Comparison of ENCODE assay signal across 17 cellular contexts in the genomic region with DNA sequence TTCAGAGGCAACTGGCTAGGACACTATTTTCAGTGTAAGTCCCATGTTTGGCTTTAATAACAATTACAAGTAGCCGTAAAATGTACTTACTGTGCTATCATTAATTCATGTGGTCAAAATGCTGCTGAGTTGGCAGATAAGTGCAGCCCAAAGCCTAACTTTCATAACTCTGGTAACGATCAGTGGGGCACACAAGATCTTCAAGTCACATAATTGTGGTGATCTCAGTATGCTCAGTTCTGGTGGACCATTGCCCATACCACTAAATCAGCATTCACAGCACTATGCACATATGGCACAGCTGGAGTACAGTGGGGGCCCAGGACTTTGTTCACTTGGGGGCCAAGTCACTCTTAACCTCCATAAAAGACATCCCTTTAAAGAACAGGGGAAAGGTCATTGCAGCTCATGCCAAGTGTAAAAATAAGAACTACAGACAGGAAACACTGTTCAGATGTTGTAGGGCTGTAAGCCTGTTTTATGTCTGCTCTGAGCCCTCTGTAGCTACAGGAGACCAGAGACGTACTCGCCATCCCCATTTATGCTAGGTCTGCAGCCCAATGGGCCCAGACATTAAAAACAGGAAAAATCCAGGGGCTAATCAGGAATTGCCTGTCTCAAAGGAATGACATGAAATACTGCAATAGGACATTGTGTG.
DNase-seq lines count a peak whose midpoint lies in the region; ATAC-seq and TF ChIP-seq lines count a peak whose summit lies in the region.
"Had no signal": no experiment of that assay in that cellular context is flagged by ENCODE, and none has a peak within 500 bp of the region (broad histone marks: within the 10 kb centered on the region; RNA-seq: fewer than 3 reads in every experiment).

No MANE protein-coding gene starts in this region.

- H3K4me3 ChIP-seq in A673 (ENCODE audit: low read depth, low read length, poor library complexity, severe bottlenecking): no peak overlapping the region
- no peak overlapping the region for H3K4me3 ChIP-seq in astrocyte of the cerebellum (ENCODE audit: low read depth, low read length)
- H3K4me3 ChIP-seq in fibroblast of villous mesenchyme (ENCODE audit: low read depth, low read length): no peak overlapping the region
- H3K4me3 ChIP-seq: SJSA1 had no signal

- no peak overlapping the region for H3K4me3 Mint-ChIP-seq in endothelial cell (ENCODE audit: unreplicated experiment)

- no peaks in the 10 kb centered on the region for H3K9me3 Mint-ChIP-seq in endothelial cell (ENCODE audit: unreplicated experiment)

- in situ Hi-C loops in astrocyte of the cerebellum (cut with HindIII; ENCODE audit: low sequenced_read_pairs): no loop called here

- CTCF ChIA-PET in A673 (lab: Charles Lee): no interaction called here

- no peaks in the 10 kb centered on the region for H3K27me3 Mint-ChIP-seq in endothelial cell (ENCODE audit: unreplicated experiment)

- H3K36me3 ChIP-seq in A673 (ENCODE audit: insufficient read depth, low read length, poor library complexity, severe bottlenecking): no peaks in the 10 kb centered on the region
- H3K36me3 ChIP-seq: BE2C, SJSA1 had no signal

- DNase-seq in A673 (ENCODE audit: low spot score) (peak; percentile 14), astrocyte of the cerebellum (ENCODE audit: low read depth) (peak; percentile 85), fibroblast of villous mesenchyme (ENCODE audit: low read depth) (peak; percentile 15), smooth muscle cell of the brain vasculature (ENCODE audit: low read depth, low spot score) (peak; percentile 55), endothelial cell (ENCODE audit: low spot score) (no peak), NCI-H748 treated with DMSO at 0.1 percent for 48 hours (lab: John Stamatoyannopoulos, UW) (no peak)
- DNase-seq: BE2C, EL, GF-D8, KBM-7, NCI-H1092, NCI-H146, NCI-H2029, NCI-H524 treated with DMSO at 0.1 percent for 48 hours had no signal

- no peaks in the 10 kb centered on the region for H3K4me1 Mint-ChIP-seq in endothelial cell (ENCODE audit: unreplicated experiment)

- no peak overlapping the region for H3K27ac Mint-ChIP-seq in endothelial cell (ENCODE audit: unreplicated experiment)

- peaks cover 10% of the 10 kb centered on the region for H3K4me1 ChIP-seq in A673 (ENCODE audit: insufficient read depth, low read length, poor library complexity, severe bottlenecking)
- H3K4me1 ChIP-seq: BE2C, SJSA1 had no signal

- H3K36me3 Mint-ChIP-seq in endothelial cell (ENCODE audit: low read depth, unreplicated experiment): no peaks in the 10 kb centered on the region

- no peaks in the 10 kb centered on the region for H3K27me3 ChIP-seq in A673 (replicated peaks; ENCODE audit: insufficient read depth, low read depth, low read length, poor library complexity)
- H3K27me3 ChIP-seq: BE2C, SJSA1 had no signal

- no peaks in the 10 kb centered on the region for H3K9me3 ChIP-seq in A673 (ENCODE audit: low read depth, low read length, poor library complexity, severe bottlenecking)
- H3K9me3 ChIP-seq: BE2C, SJSA1 had no signal

- intact Hi-C loops in A673 (cut with micrococcal nuclease; ENCODE audit: unreplicated experiment): no loop called here

- no TSS peak for BruUV-seq in A673 (replicated peaks; lab: Mats Ljungman, UMichigan)

- TF ChIP-seq CTCF in A673 (conservative IDR thresholded peaks at IDR 0.05; ENCODE audit: low read depth, low read length): no peak
- no peak for TF ChIP-seq CTCF in astrocyte of the cerebellum (IDR thresholded peaks at IDR 0.05; ENCODE audit: low read depth, low read length, missing control alignments)
- no peak for TF ChIP-seq CTCF in fibroblast of villous mesenchyme (IDR thresholded peaks at IDR 0.05; ENCODE audit: insufficient read depth, low read depth, low read length)
- no peak for TF ChIP-seq CTCF in endothelial cell (IDR thresholded peaks at IDR 0.05; ENCODE audit: unreplicated experiment)

- no peak overlapping the region for H3K27ac ChIP-seq in A673 (ENCODE audit: low read depth, low read length, poor library complexity, severe bottlenecking)
- H3K27ac ChIP-seq: SJSA1 had no signal

- no peak for ATAC-seq in HG02571 (IDR thresholded peaks at IDR 0.05; ENCODE audit: unreplicated experiment)
- ATAC-seq: Right ventricle myocardium inferior had no signal

- POLR2A ChIA-PET in A673 (lab: Charles Lee; ENCODE audit: low non-redundant PET): no interaction called here

Comparison
In these comparisons a context has a peak if more than half of its experiments do, and no peak if none do; other contexts are left out.
1. DNase-seq: peak in A673 (single experiment), astrocyte of the cerebellum (single experiment), fibroblast of villous mesenchyme (single experiment) and smooth muscle cell of the brain vasculature (single experiment); none in endothelial cell (single experiment) and NCI-H748 treated with DMSO at 0.1 percent for 48 hours (single experiment).